Comparison of ENCODE assay signal across 8 cellular contexts in the genomic region with DNA sequence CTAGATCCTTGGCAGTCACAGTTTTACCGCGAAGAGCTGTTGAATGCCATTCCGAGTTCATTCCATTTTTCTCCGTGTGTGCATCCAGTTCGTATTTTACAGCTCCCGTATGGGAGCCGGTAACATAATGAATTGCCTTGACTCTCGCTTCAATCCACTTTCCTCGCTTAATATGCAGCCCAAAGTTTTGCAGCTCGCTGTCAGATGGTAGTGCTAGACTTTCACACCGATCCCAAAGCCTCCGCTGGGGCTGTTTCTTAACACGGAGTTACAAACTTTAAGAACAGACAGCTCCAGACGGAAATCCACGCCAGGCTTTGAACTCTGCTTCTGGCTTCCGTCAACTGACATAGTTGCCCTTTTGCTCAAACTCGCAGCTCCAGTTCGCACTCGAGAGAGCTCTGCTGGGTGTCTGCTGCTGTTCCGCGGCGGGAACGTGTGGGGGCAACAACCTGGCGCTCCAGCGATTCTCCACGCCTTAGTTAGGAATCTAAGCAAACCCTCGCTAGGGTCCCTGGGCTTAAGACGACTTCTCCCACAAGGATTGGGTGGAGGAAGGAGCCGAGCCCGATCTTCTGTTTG. TPM values are rescaled to one million over a fixed set of nuclear protein-coding genes. Genes with fewer than 3 reads are reported as not detected.
DNase-seq lines count a peak whose midpoint lies in the region; ATAC-seq, FAIRE-seq and TF ChIP-seq lines count a peak whose summit lies in the region.

No MANE protein-coding gene starts in this region.

- peak; percentile 95 for DNase-seq in NCI-H69 (lab: John Stamatoyannopoulos, UW)
- DNase-seq in activated CD4-positive, alpha-beta T cell treated with anti-CD3 and anti-CD28 coated beads, Interleukin-2, amount 50 U/mL, for 4 hours, result peak; percentile 72 to 74
- DNase-seq in dermis microvascular lymphatic vessel endothelial cell (ENCODE audit: low read depth in 2 of 2), result peak; percentile 81 to 91
- peak; percentile 87 to 88 for DNase-seq in left lung
- DNase-seq in stimulated activated CD4-positive, alpha-beta T cell treated with anti-CD3 and anti-CD28 coated beads, Interleukin-2, amount 100 ng/mL, for 24 hours, result peak; percentile 75 to 76

- peak overlapping the region; percentile 39 to 48 for H3K4me3 ChIP-seq in left lung

- ATAC-seq in HG03280 (IDR thresholded peaks at IDR 0.05; ENCODE audit: unreplicated experiment) (peak; percentile 26), left lung (peak; percentile 64), GM21717 (IDR thresholded peaks at IDR 0.05; ENCODE audit: unreplicated experiment) (no peak)

- H3K27me3 ChIP-seq in left lung, result no peaks in the 10 kb centered on the region

- peak overlapping the region; percentile 94 to 95 for H3K27ac ChIP-seq in left lung

- FAIRE-seq in G401.6 (lab: Jason Lieb, UNC), result peak; percentile 99

- H3K4me1 ChIP-seq in left lung, result peaks cover 20 to 50% of the 10 kb centered on the region in 2 donors

- no peaks in the 10 kb centered on the region for H3K9me3 ChIP-seq in left lung

- intact Hi-C loops in left lung (cut with DNase I), result loop anchor here in 1 of 2 donors (10.0 kb wide), 1 partner anchor 92 kb away; the partner anchor contains the start of gene PIGV

- H3K36me3 ChIP-seq in left lung, result no peaks in the 10 kb centered on the region

- TF ChIP-seq CTCF in left lung (IDR thresholded peaks at IDR 0.05), result no peak

RNA-seq across cellular contexts. Expression of gene ARID1A, which starts 3.5 kb away (rescaled TPM):
- total RNA-seq in dermis microvascular lymphatic vessel endothelial cell, result 7.3 and 15.2 TPM in 2 replicates
- total RNA-seq in left lung, result 10 to 100 TPM; 65.5 to 71.4 TPM
